Comparison of ENCODE assay signal across 8 cellular contexts in genomic region chr12:106246891-106247730, GRCh38. TPM values are rescaled to one million over a fixed set of nuclear protein-coding genes. Genes with fewer than 3 reads are reported as not detected.
DNase-seq lines count a peak whose midpoint lies in the region; ATAC-seq and TF ChIP-seq lines count a peak whose summit lies in the region.

No MANE protein-coding gene starts in this region.

- no peak for TF ChIP-seq CTCF in BE2C (IDR thresholded peaks at IDR 0.05; ENCODE audit: low read depth, low read length)

- H3K27me3 ChIP-seq in BE2C (no peaks in the 10 kb centered on the region), HUES6 (ENCODE audit: control insufficient read depth, insufficient read depth, low read length) (no peaks in the 10 kb centered on the region)

- H3K27ac ChIP-seq in HUES6 (ENCODE audit: low read depth, low read length) (no peak overlapping the region), cingulate gyrus (ENCODE audit: low read depth, low read length) (peak overlapping the region; percentile 39)

- DNase-seq in BE2C (peak; percentile 66), kidney glomerular epithelial cell (lab: John Stamatoyannopoulos, UW) (peak; percentile 44)
- peak; percentile 63 for DNase-seq in activated CD4-positive, CD25-positive, alpha-beta regulatory T cell treated with anti-CD3 and anti-CD28 coated beads, Interleukin-2, amount 50 U/mL, for 72 hours
- DNase-seq in stimulated activated CD4-positive, alpha-beta T cell treated with anti-CD3 and anti-CD28 coated beads, Interleukin-1b, Interleukin-23, amount 100 ng/mL, for 4 hours (ENCODE audit: low read depth in 2 of 2): peak; percentile 47 to 52
- no peak for DNase-seq in NK-92 treated with Interleukin-12 subunit alpha and Interleukin-12 subunit beta, amount 100 ng/mL, for 24 hours (lab: John Stamatoyannopoulos, UW)

- ATAC-seq in GM19395 (IDR thresholded peaks at IDR 0.05; ENCODE audit: unreplicated experiment): peak; percentile 22

- H3K9ac ChIP-seq in HUES6 (ENCODE audit: low read length): peak overlapping the region; percentile 84

- H3K36me3 ChIP-seq in BE2C (no peaks in the 10 kb centered on the region), HUES6 (ENCODE audit: control insufficient read depth, insufficient read depth, low read length) (peaks cover 18% of the 10 kb centered on the region)

- H3K4me1 ChIP-seq in BE2C (no peaks in the 10 kb centered on the region), HUES6 (ENCODE audit: control insufficient read depth, insufficient read depth, low read length) (peaks cover 14% of the 10 kb centered on the region)

- H3K9me3 ChIP-seq in BE2C (no peaks in the 10 kb centered on the region), HUES6 (ENCODE audit: control insufficient read depth, insufficient read depth, low read depth, low read length) (no peaks in the 10 kb centered on the region)

- H3K4me3 ChIP-seq in BE2C (ENCODE audit: low read depth, low read length): peak overlapping the region; percentile 73
- peak overlapping the region; percentile 88 for H3K4me3 ChIP-seq in HUES6 (ENCODE audit: low read depth, low read length)

RNA-seq across cellular contexts. Expression of gene CKAP4, which starts 0.7 kb away (rescaled TPM):
- polyA plus RNA-seq in BE2C (2012; ENCODE audit: insufficient read depth, insufficient read length, low read depth): 41.7 TPM

RNA-seq across cellular contexts. Expression of gene TCP11L2, which starts 55.4 kb away (rescaled TPM):
- 1.2 TPM for polyA plus RNA-seq in BE2C (2012; ENCODE audit: insufficient read depth, insufficient read length, low read depth)
